Comparison of ENCODE assay signal across 10 cellular contexts in genomic region chr13:92896842-92897241, GRCh38.
DNase-seq lines count a peak whose midpoint lies in the region; ATAC-seq, FAIRE-seq and TF ChIP-seq lines count a peak whose summit lies in the region.
"Had no signal": no experiment of that assay in that cellular context is flagged by ENCODE, and none has a peak within 500 bp of the region (broad histone marks: within the 10 kb centered on the region; RNA-seq: fewer than 3 reads in every experiment).

No MANE protein-coding gene starts in this region.

- FAIRE-seq in A204.1 (lab: Jason Lieb, UNC): peak; percentile 67

- ATAC-seq in HG02610 (IDR thresholded peaks at IDR 0.05; ENCODE audit: unreplicated experiment): peak; percentile 63
- ATAC-seq: activated T-cell treated with anti-CD3 and anti-CD28 coated beads, Interleukin-2, amount 50 U/mL, for 4 hours had no signal

- no peaks in the 10 kb centered on the region for H3K9me3 ChIP-seq in NT2/D1 (ENCODE audit: insufficient read depth, low read length)

- H3K36me3 ChIP-seq in NT2/D1 (ENCODE audit: insufficient read depth, insufficient read length, low read length): no peaks in the 10 kb centered on the region

- DNase-seq in NT2/D1 (ENCODE audit: low read depth, low spot score) (peak; percentile 20), epithelial cell of proximal tubule (ENCODE audit: low read depth) (peak; percentile 2), ecto neural progenitor cell (ENCODE audit: low spot score) (no peak), inferior parietal cortex (ENCODE audit: extremely low spot score) (no peak)
- DNase-seq in stimulated activated CD4-positive, alpha-beta T cell treated with anti-CD3 and anti-CD28 coated beads, Interleukin-4, amount 100 ng/mL, for 24 hours: no peak
- no peak for DNase-seq in activated T-cell treated with anti-CD3 and anti-CD28 coated beads, Interleukin-2, amount 50 U/mL, for 1 hour
- DNase-seq: activated T-cell treated with anti-CD3 and anti-CD28 coated beads, Interleukin-2, amount 50 U/mL, for 4 hours; erythroblast had no signal

- H3K27me3 ChIP-seq in NT2/D1 (ENCODE audit: insufficient read depth, insufficient read length): no peaks in the 10 kb centered on the region

- no peak overlapping the region for H3K4me3 ChIP-seq in NT2/D1 (ENCODE audit: insufficient read length, low read depth)
- no peak overlapping the region for H3K4me3 ChIP-seq in epithelial cell of proximal tubule (ENCODE audit: low read depth, low read length)

- TF ChIP-seq CTCF in epithelial cell of proximal tubule (conservative IDR thresholded peaks at IDR 0.05; ENCODE audit: low read depth, low read length): peak; percentile 34

- H3K4me1 ChIP-seq in NT2/D1 (ENCODE audit: insufficient read depth, insufficient read length): no peaks in the 10 kb centered on the region

- H3K9ac ChIP-seq in NT2/D1 (ENCODE audit: insufficient read length, low read depth): no peak overlapping the region

Comparison
In these comparisons a context has a peak if more than half of its experiments do, and no peak if none do; other contexts are left out.
1. DNase-seq: peak in NT2/D1 (single experiment) and epithelial cell of proximal tubule (single experiment); none in stimulated activated CD4-positive, alpha-beta T cell treated with anti-CD3 and anti-CD28 coated beads, Interleukin-4, amount 100 ng/mL, for 24 hours (single experiment), activated T-cell treated with anti-CD3 and anti-CD28 coated beads, Interleukin-2, amount 50 U/mL, for 1 hour (single experiment), ecto neural progenitor cell (single experiment) and inferior parietal cortex (single experiment).